ENCODE assay signal across 9 cellular contexts in the genomic region with DNA sequence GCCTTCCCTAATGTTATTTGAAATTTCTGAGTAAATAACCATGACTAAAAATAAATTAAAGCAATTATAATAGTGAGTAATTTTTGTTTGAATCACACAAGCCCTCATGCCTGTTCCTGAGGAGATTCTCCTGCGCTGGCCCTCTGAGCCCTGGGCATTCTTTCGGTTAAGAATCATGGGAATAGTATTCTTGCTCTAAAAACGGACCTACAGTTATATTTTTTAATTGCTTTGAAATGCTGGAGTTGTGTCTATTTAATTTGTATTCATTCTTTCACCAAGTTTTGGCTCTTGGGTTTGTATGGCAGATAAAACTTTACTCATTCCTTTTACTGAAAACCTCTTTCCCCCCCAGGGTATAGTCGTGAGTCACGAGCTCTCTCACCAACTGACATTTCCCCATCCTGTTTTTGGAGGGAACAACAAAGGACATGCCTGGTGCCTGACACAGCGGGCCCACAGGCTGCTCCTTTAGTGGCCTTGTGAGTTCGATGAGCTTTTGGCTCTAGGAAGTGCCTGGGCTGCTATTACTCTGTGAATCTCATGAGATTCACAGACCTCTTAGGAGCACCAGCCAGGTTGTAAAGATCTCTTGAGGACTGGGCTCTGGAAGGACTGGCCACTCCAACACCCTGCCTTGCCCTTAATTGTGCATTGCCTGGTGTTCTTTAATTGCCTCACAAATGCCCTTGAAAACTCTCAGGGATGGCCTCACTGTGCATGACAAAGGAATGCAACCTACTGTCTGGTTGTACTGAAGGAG. TPM values are rescaled to one million over a fixed set of nuclear protein-coding genes. Genes with fewer than 3 reads are reported as not detected.
A peak's percentile ranks its signal among the peaks of the same experiment; 100 is the strongest.
DNase-seq lines count a peak whose midpoint lies in the region; ATAC-seq and TF ChIP-seq lines count a peak whose summit lies in the region.
"Had no signal": no experiment of that assay in that cellular context is flagged by ENCODE, and none has a peak within 500 bp of the region (broad histone marks: within the 10 kb centered on the region; RNA-seq: fewer than 3 reads in every experiment).

No MANE protein-coding gene starts in this region.

- intact Hi-C loops in Panc1 (cut with micrococcal nuclease; ENCODE audit: unreplicated experiment) = no loop called here
- intact Hi-C loops in psoas muscle (cut with DNase I) = no loop called here

- peak; percentile 81 for DNase-seq in GM03348 (ENCODE audit: low spot score)
- peak; percentile 74 for DNase-seq in Panc1 (ENCODE audit: low read depth, low spot score)
- DNase-seq in fibroblast of mammary gland (ENCODE audit: low read depth) = peak; percentile 98
- DNase-seq in psoas muscle = peak; percentile 71 to 80
- no peak for DNase-seq in GM10248 (ENCODE audit: extremely low spot score)
- DNase-seq in NCI-H146 (lab: John Stamatoyannopoulos, UW) = no peak
- DNase-seq: NCI-H524 treated with DMSO at 0.1 percent for 48 hours had no signal

- H3K27ac ChIP-seq in Panc1 (ENCODE audit: low read length) = peak overlapping the region; percentile 40; the same call in 1 of the 2 replicates
- peak overlapping the region; percentile 11 for H3K27ac ChIP-seq in psoas muscle

- ATAC-seq in Panc1 = peak; percentile 89
- ATAC-seq in psoas muscle = peak; percentile 54 to 84 (median 80)
- ATAC-seq in GM21786 (IDR thresholded peaks at IDR 0.05; ENCODE audit: unreplicated experiment) = no peak
- ATAC-seq in HG02623 (IDR thresholded peaks at IDR 0.05; ENCODE audit: unreplicated experiment) = no peak

- POLR2A ChIA-PET in Panc1 (lab: Charles Lee) (no interaction called here), GM10248 (lab: Yijun Ruan, JAX) (no interaction called here)

- no peaks in the 10 kb centered on the region for H3K27me3 ChIP-seq in Panc1 (ENCODE audit: control insufficient read depth, insufficient read depth, low read length)
- no peaks in the 10 kb centered on the region for H3K27me3 ChIP-seq in psoas muscle (ENCODE audit: insufficient read depth in 3 of 3, low read length in 2 of 3)

- no peak for TF ChIP-seq CTCF in Panc1 (IDR thresholded peaks at IDR 0.05)
- no peak for TF ChIP-seq CTCF in fibroblast of mammary gland (conservative IDR thresholded peaks at IDR 0.05; ENCODE audit: control insufficient read depth, insufficient read depth, low read depth, low read length)
- no peak for TF ChIP-seq CTCF in psoas muscle (IDR thresholded peaks at IDR 0.05)
- TF ChIP-seq CTCF in GM10248 (IDR thresholded peaks at IDR 0.05; ENCODE audit: control extremely low read depth, extremely low read depth, low read depth, missing control alignments) = no peak

- in situ Hi-C loops in Panc1 (cut with HindIII; ENCODE audit: low pct_unique_long_range_greater_than_20kb, low sequenced_read_pairs) = no loop called here

- H3K4me3 ChIP-seq in Panc1 (ENCODE audit: low read depth in 2 of 2, low read length in 2 of 2) = no peak overlapping the region
- H3K4me3 ChIP-seq in fibroblast of mammary gland (ENCODE audit: control insufficient read depth, low read depth, low read length) = no peak overlapping the region
- no peak overlapping the region for H3K4me3 ChIP-seq in psoas muscle

- CTCF ChIA-PET in Panc1 (lab: Charles Lee) (no interaction called here), GM10248 (lab: Yijun Ruan, JAX) (interaction anchor here (3.9 to 4.3 kb wide), 2 partner anchors 8 to 13 kb away, joined by 21 to 42 read pairs; no protein-coding TSS in a partner anchor)

- BruUV-seq in Panc1 (replicated peaks; lab: Mats Ljungman, UMichigan) = no TSS peak

- H3K4me1 ChIP-seq in Panc1 (ENCODE audit: control insufficient read depth, insufficient read depth, low read length) = peaks cover 10% of the 10 kb centered on the region
- peaks cover 13% of the 10 kb centered on the region for H3K4me1 ChIP-seq in psoas muscle

- H3K9me3 ChIP-seq in Panc1 (ENCODE audit: control insufficient read depth, insufficient read depth, low read depth, low read length) (no peaks in the 10 kb centered on the region), psoas muscle (no peaks in the 10 kb centered on the region)

- WGBS in psoas muscle, 3 donors = 26 to 42% (median 28%) methylated on average over 7 of the region's 7 CpGs

- H3K36me3 ChIP-seq in Panc1 (ENCODE audit: control insufficient read depth, insufficient read depth, low read length) = no peaks in the 10 kb centered on the region
- H3K36me3 ChIP-seq in psoas muscle (ENCODE audit: insufficient read depth in 1 of 2, low read depth in 1 of 2) = no peaks in the 10 kb centered on the region

RNA-seq across cellular contexts. Expression of gene DDR2, which starts 58.6 kb away (rescaled TPM):
- 1.9 TPM for total RNA-seq in Panc1 (2021; ENCODE audit: unreplicated experiment)
- 0.84 TPM for polyA plus RNA-seq in Panc1 (2012; ENCODE audit: insufficient read length)
- 10 to 100 TPM in 1 of 4 donors, 1 to 10 TPM in 3; 6.0 to 21.2 (median 6.4) TPM for total RNA-seq in psoas muscle
- polyA plus RNA-seq in psoas muscle = 1 to 10 TPM; 1.3 to 2.9 (median 1.6) TPM

Comparison
In these comparisons a context has a peak if more than half of its experiments do, and no peak if none do; other contexts are left out.
1. DNase-seq: peak in GM03348 (single experiment), Panc1 (single experiment), fibroblast of mammary gland (single experiment) and psoas muscle (2 of 2); none in GM10248 (single experiment) and NCI-H146 (single experiment).
2. ATAC-seq: peak in Panc1 (single experiment) and psoas muscle (4 of 4); none in GM21786 (single experiment) and HG02623 (single experiment).